Comparison of ENCODE assay signal across 16 cellular contexts in genomic region chr5:50593681-50594080, GRCh38.
DNase-seq lines count a peak whose midpoint lies in the region; ATAC-seq and TF ChIP-seq lines count a peak whose summit lies in the region.
"Had no signal": no experiment of that assay in that cellular context is flagged by ENCODE, and none has a peak within 500 bp of the region (broad histone marks: within the 10 kb centered on the region; RNA-seq: fewer than 3 reads in every experiment).

No MANE protein-coding gene starts in this region.

- no peaks in the 10 kb centered on the region for H3K9me3 ChIP-seq in CD8-positive, alpha-beta T cell (ENCODE audit: low read length)
- H3K9me3 ChIP-seq in naive thymus-derived CD4-positive, alpha-beta T cell (ENCODE audit: control insufficient read depth in 2 of 3, low read length in 3 of 3): no peaks in the 10 kb centered on the region
- H3K9me3 ChIP-seq: right atrium auricular region had no signal

- H3K9me3 Mint-ChIP-seq in CD8-positive, alpha-beta T cell: peaks cover 2% of the 10 kb centered on the region
- no peaks in the 10 kb centered on the region for H3K9me3 Mint-ChIP-seq in GM23338
- peaks cover 12% of the 10 kb centered on the region for H3K9me3 Mint-ChIP-seq in activated CD4-positive, alpha-beta memory T cell treated with anti-CD3 and anti-CD28 coated beads for 36 hours
- H3K9me3 Mint-ChIP-seq in naive thymus-derived CD4-positive, alpha-beta T cell: peaks cover 0 to 26% (median 0%) of the 10 kb centered on the region in 11 donors

- H3K36me3 ChIP-seq in CD8-positive, alpha-beta T cell (ENCODE audit: insufficient read depth, low read length): no peaks in the 10 kb centered on the region
- H3K36me3 ChIP-seq in GM23338 (ENCODE audit: insufficient read depth): no peaks in the 10 kb centered on the region
- H3K36me3 ChIP-seq in naive thymus-derived CD4-positive, alpha-beta T cell (ENCODE audit: control insufficient read depth in 2 of 3, insufficient read depth in 3 of 3, low read length in 3 of 3): no peaks in the 10 kb centered on the region
- H3K36me3 ChIP-seq: right atrium auricular region had no signal

- no peaks in the 10 kb centered on the region for H3K79me2 ChIP-seq in GM23338 (replicated peaks; ENCODE audit: insufficient read depth)

- peak overlapping the region; percentile 84 for H3K27ac Mint-ChIP-seq in CD8-positive, alpha-beta T cell
- 0 out of 2 replicates have a peak overlapping the region, but pooled peaks have one; percentile 75 for H3K27ac Mint-ChIP-seq in GM23338
- H3K27ac Mint-ChIP-seq in activated CD4-positive, alpha-beta memory T cell treated with anti-CD3 and anti-CD28 coated beads for 36 hours: peak overlapping the region; percentile 77
- H3K27ac Mint-ChIP-seq in naive thymus-derived CD4-positive, alpha-beta T cell: peak overlapping the region in 7 of 9 donors; percentile 6 to 85 (median 68)

- no peak for TF ChIP-seq CTCF in CD8-positive, alpha-beta T cell (IDR thresholded peaks at IDR 0.05)
- no peak for TF ChIP-seq CTCF in GM23338 (conservative IDR thresholded peaks at IDR 0.05; ENCODE audit: low read depth in 2 of 2)

- no peaks in the 10 kb centered on the region for H3K27me3 ChIP-seq in CD8-positive, alpha-beta T cell (ENCODE audit: insufficient read depth, low read length)
- H3K27me3 ChIP-seq in GM23338 (ENCODE audit: insufficient read depth): no peaks in the 10 kb centered on the region
- H3K27me3 ChIP-seq in naive thymus-derived CD4-positive, alpha-beta T cell (ENCODE audit: control insufficient read depth in 2 of 2, insufficient read depth in 2 of 2, low read length in 2 of 2): no peaks in the 10 kb centered on the region
- H3K27me3 ChIP-seq: right atrium auricular region had no signal

- POLR2A ChIA-PET in CD8-positive, alpha-beta T cell (lab: Charles Lee): no interaction called here
- POLR2A ChIA-PET in activated CD4-positive, alpha-beta memory T cell treated with anti-CD3 and anti-CD28 coated beads for 36 hours (lab: Charles Lee): no interaction called here
- POLR2A ChIA-PET in naive thymus-derived CD4-positive, alpha-beta T cell (lab: Charles Lee): interaction anchor here (0.6 to 0.7 kb wide), 2 partner anchors 20 to 74 kb away, joined by 3 to 5 read pairs; no protein-coding TSS in a partner anchor

- DNase-seq in CD8-positive, alpha-beta T cell: peak in 6 of 7 experiments; percentile 9 to 59 (median 18)
- no peak for DNase-seq in GM23338 (ENCODE audit: low spot score)
- DNase-seq in activated CD4-positive, alpha-beta memory T cell treated with anti-CD3 and anti-CD28 coated beads for 36 hours: peak; percentile 25
- peak in 4 of 9 donors; percentile 14 to 50 (median 32) for DNase-seq in naive thymus-derived CD4-positive, alpha-beta T cell
- no peak for DNase-seq in NCI-H69 (lab: John Stamatoyannopoulos, UW)
- no peak for DNase-seq in DMS 273 (lab: John Stamatoyannopoulos, UW; ENCODE audit: unreplicated experiment)
- DNase-seq in GOT3 (lab: John Stamatoyannopoulos, UW): no peak
- DNase-seq: COR-L47, head of caudate nucleus, left colon, NCI-H1436, NCI-H526, Right ventricle myocardium superior, substantia nigra had no signal

- H3K4me1 Mint-ChIP-seq in CD8-positive, alpha-beta T cell (ENCODE audit: low read depth): peaks cover 55% of the 10 kb centered on the region
- H3K4me1 Mint-ChIP-seq in GM23338: peaks cover 19% of the 10 kb centered on the region
- H3K4me1 Mint-ChIP-seq in activated CD4-positive, alpha-beta memory T cell treated with anti-CD3 and anti-CD28 coated beads for 36 hours (ENCODE audit: low read depth): peaks cover 53% of the 10 kb centered on the region
- H3K4me1 Mint-ChIP-seq in naive thymus-derived CD4-positive, alpha-beta T cell: peaks cover 26 to 59% (median 49%) of the 10 kb centered on the region in 7 donors

- H3K9me2 ChIP-seq in GM23338 (ENCODE audit: insufficient read depth): no peaks in the 10 kb centered on the region

- no peak for ATAC-seq in CD8-positive, alpha-beta T cell
- no peak for ATAC-seq in GM23338
- ATAC-seq in naive thymus-derived CD4-positive, alpha-beta T cell: no peak
- ATAC-seq: HepG2, left colon had no signal

- CTCF ChIA-PET in CD8-positive, alpha-beta T cell (lab: Charles Lee): interaction anchor here (1.0 kb wide), 1 partner anchor 9 kb away, joined by 3 read pairs; no protein-coding TSS in a partner anchor
- CTCF ChIA-PET in activated CD4-positive, alpha-beta memory T cell treated with anti-CD3 and anti-CD28 coated beads for 36 hours (lab: Charles Lee): no interaction called here
- CTCF ChIA-PET in naive thymus-derived CD4-positive, alpha-beta T cell (lab: Charles Lee): interaction anchor here (0.6 to 0.7 kb wide), 2 partner anchors 88 to 122 kb away, joined by 3 read pairs; no protein-coding TSS in a partner anchor

- H4K20me1 ChIP-seq in GM23338 (replicated peaks; ENCODE audit: insufficient read depth): no peaks in the 10 kb centered on the region

- peak overlapping the region; percentile 54 for H3K4me3 Mint-ChIP-seq in CD8-positive, alpha-beta T cell
- no peak overlapping the region for H3K4me3 Mint-ChIP-seq in GM23338
- H3K4me3 Mint-ChIP-seq in activated CD4-positive, alpha-beta memory T cell treated with anti-CD3 and anti-CD28 coated beads for 36 hours: peak overlapping the region; percentile 2
- H3K4me3 Mint-ChIP-seq in naive thymus-derived CD4-positive, alpha-beta T cell: peak overlapping the region in 7 of 10 donors; percentile 29 to 70 (median 46)

- peaks cover 5% of the 10 kb centered on the region for H3K36me3 Mint-ChIP-seq in CD8-positive, alpha-beta T cell
- H3K36me3 Mint-ChIP-seq in GM23338 (ENCODE audit: low read depth): peaks cover 3% of the 10 kb centered on the region; the same call in 1 of the 3 replicates
- H3K36me3 Mint-ChIP-seq in activated CD4-positive, alpha-beta memory T cell treated with anti-CD3 and anti-CD28 coated beads for 36 hours: peaks cover 10% of the 10 kb centered on the region
- H3K36me3 Mint-ChIP-seq in naive thymus-derived CD4-positive, alpha-beta T cell: peaks cover 0 to 54% (median 0%) of the 10 kb centered on the region in 5 donors

- H3K4me3 ChIP-seq in CD8-positive, alpha-beta T cell (ENCODE audit: low read depth, low read length): no peak overlapping the region
- no peak overlapping the region for H3K4me3 ChIP-seq in GM23338
- no peak overlapping the region for H3K4me3 ChIP-seq in naive thymus-derived CD4-positive, alpha-beta T cell (ENCODE audit: low read length)
- H3K4me3 ChIP-seq: right atrium auricular region had no signal

- no peak overlapping the region for H3K4me2 ChIP-seq in GM23338

- H3K4me1 ChIP-seq in CD8-positive, alpha-beta T cell (ENCODE audit: insufficient read depth, low read length): peaks cover 39% of the 10 kb centered on the region
- H3K4me1 ChIP-seq in GM23338 (ENCODE audit: insufficient read depth): peaks cover 14% of the 10 kb centered on the region
- peaks cover 32 to 53% of the 10 kb centered on the region in 2 donors for H3K4me1 ChIP-seq in naive thymus-derived CD4-positive, alpha-beta T cell (ENCODE audit: control insufficient read depth in 2 of 2, insufficient read depth in 2 of 2, low read length in 2 of 2)
- H3K4me1 ChIP-seq: right atrium auricular region had no signal

- H3F3A ChIP-seq in GM23338 (replicated peaks; ENCODE audit: low read depth): no peaks in the 10 kb centered on the region

- intact Hi-C loops in CD8-positive, alpha-beta T cell (cut with DNase I, micrococcal nuclease): loop anchor here in 1 of 2 experiments (5.0 kb wide), 3 partner anchors 36 to 159 kb away; no protein-coding TSS in a partner anchor
- intact Hi-C loops in activated CD4-positive, alpha-beta memory T cell treated with anti-CD3 and anti-CD28 coated beads for 36 hours (cut with micrococcal nuclease): loop anchor here (1.0 to 10.0 kb wide), 4 partner anchors 44 to 159 kb away; no protein-coding TSS in a partner anchor
- intact Hi-C loops in naive thymus-derived CD4-positive, alpha-beta T cell (cut with micrococcal nuclease): loop anchor here (2.0 to 5.0 kb wide), 10 partner anchors 17 to 176 kb away; partner anchors contain the start of genes EMB (in 1 of the 2) and PARP8 (in 1 of the 2)

- no peaks in the 10 kb centered on the region for H3K27me3 Mint-ChIP-seq in CD8-positive, alpha-beta T cell (ENCODE audit: low read depth)
- no peaks in the 10 kb centered on the region for H3K27me3 Mint-ChIP-seq in GM23338 (ENCODE audit: insufficient read depth, low read depth, poor library complexity)
- H3K27me3 Mint-ChIP-seq in activated CD4-positive, alpha-beta memory T cell treated with anti-CD3 and anti-CD28 coated beads for 36 hours: no peaks in the 10 kb centered on the region
- no peaks in the 10 kb centered on the region for H3K27me3 Mint-ChIP-seq in naive thymus-derived CD4-positive, alpha-beta T cell

- H2AFZ ChIP-seq in GM23338: no peak overlapping the region

- peak overlapping the region; percentile 3 for H3K27ac ChIP-seq in CD8-positive, alpha-beta T cell (ENCODE audit: low read depth, low read length)
- H3K27ac ChIP-seq in GM23338 (ENCODE audit: low read depth): no peak overlapping the region
- no peak overlapping the region for H3K27ac ChIP-seq in naive thymus-derived CD4-positive, alpha-beta T cell (ENCODE audit: low read depth, low read length)
- H3K27ac ChIP-seq: right atrium auricular region had no signal

TF ChIP-seq in GM23338, 12 proteins besides CTCF, POLR2A, EP300 and RAD21 (continues in another document):
- TF ChIP-seq JUNB (IDR thresholded peaks at IDR 0.05; ENCODE audit: unreplicated experiment): no peak

Comparison
In these comparisons a context has a peak if more than half of its experiments do, and no peak if none do; other contexts are left out.
1. DNase-seq: peak in CD8-positive, alpha-beta T cell (6 of 7) and activated CD4-positive, alpha-beta memory T cell treated with anti-CD3 and anti-CD28 coated beads for 36 hours (single experiment); none in GM23338 (single experiment), NCI-H69 (single experiment), DMS 273 (single experiment) and GOT3 (single experiment).
2. Peak in every context shown above with its lines, with median percentiles within 50 percentile points of each other: H3K27ac Mint-ChIP-seq.